ENCODE assay signal across 11 cellular contexts in the genomic region with DNA sequence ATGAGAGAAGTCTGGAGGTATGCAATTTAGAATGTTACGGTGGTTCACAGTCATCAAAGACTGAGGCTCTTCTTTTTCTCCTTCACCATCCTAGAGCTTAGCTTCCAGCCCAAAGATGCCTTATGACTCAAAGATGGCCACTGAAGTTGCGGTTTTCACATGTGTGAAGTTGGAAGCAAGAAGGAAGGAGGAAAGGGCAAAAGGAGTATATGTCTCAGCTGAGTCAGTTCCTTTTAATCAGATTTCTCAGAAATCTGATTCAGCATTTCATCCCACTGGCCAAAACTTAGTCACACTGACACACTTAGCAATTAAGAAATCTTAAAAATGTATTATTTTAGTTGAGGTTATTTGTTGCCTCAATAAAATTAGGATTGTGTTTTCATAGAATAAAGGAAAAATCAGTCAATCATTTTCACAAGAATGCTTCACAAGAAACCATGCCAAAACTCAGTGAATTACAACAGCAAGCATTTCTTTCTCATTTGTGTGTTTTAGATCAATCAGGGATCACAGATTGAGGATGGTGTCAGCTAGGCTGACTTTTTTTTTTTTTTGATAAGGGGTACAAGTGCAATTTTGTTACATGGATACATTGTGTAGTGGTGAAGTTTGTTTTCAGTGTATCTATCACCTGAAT.
DNase-seq lines count a peak whose midpoint lies in the region; ATAC-seq and TF ChIP-seq lines count a peak whose summit lies in the region.
"Had no signal": no experiment of that assay in that cellular context is flagged by ENCODE, and none has a peak within 500 bp of the region (broad histone marks: within the 10 kb centered on the region; RNA-seq: fewer than 3 reads in every experiment).

No MANE protein-coding gene starts in this region.

- no peak overlapping the region for H3K27ac Mint-ChIP-seq in activated CD8-positive, alpha-beta T cell treated with anti-CD3 and anti-CD28 coated beads for 36 hours
- no peak overlapping the region for H3K27ac Mint-ChIP-seq in activated CD8-positive, alpha-beta T cell treated with anti-CD3 and anti-CD28 coated beads, Interleukin-2, amount 10 ng/mL, durations not matched to agents 7 days and 5 days
- H3K27ac Mint-ChIP-seq: brain; CD4-positive, alpha-beta T cell had no signal

- H3K36me3 ChIP-seq in PC-3 (ENCODE audit: low read depth, low read length): no peaks in the 10 kb centered on the region
- H3K36me3 ChIP-seq in skeletal muscle satellite cell (ENCODE audit: insufficient read depth, low read length): no peaks in the 10 kb centered on the region

- H3K9ac ChIP-seq in PC-3 (ENCODE audit: low read length) (peak overlapping the region; percentile 50), skeletal muscle satellite cell (ENCODE audit: low read depth, low read length) (no peak overlapping the region)

- peaks cover 26% of the 10 kb centered on the region for H3K4me1 Mint-ChIP-seq in activated CD8-positive, alpha-beta T cell treated with anti-CD3 and anti-CD28 coated beads for 36 hours (ENCODE audit: low read depth)
- H3K4me1 Mint-ChIP-seq in activated CD8-positive, alpha-beta T cell treated with anti-CD3 and anti-CD28 coated beads, Interleukin-2, amount 10 ng/mL, durations not matched to agents 7 days and 5 days (ENCODE audit: low read depth): peaks cover 10% of the 10 kb centered on the region
- H3K4me1 Mint-ChIP-seq: brain had no signal

- no peaks in the 10 kb centered on the region for H3F3A ChIP-seq in PC-3 (ENCODE audit: low read length, unreplicated experiment)

- H3K4me3 ChIP-seq in PC-3 (ENCODE audit: low read length) (peak overlapping the region; percentile 8; the same call in 1 of the 2 replicates), skeletal muscle satellite cell (ENCODE audit: low read length) (no peak overlapping the region)

- ATAC-seq in activated CD8-positive, alpha-beta T cell treated with anti-CD3 and anti-CD28 coated beads for 36 hours: peak; percentile 35
- no peak for ATAC-seq in activated CD8-positive, alpha-beta T cell treated with anti-CD3 and anti-CD28 coated beads, Interleukin-2, amount 10 ng/mL, durations not matched to agents 7 days and 5 days
- peak; percentile 89 for ATAC-seq in PC-3
- ATAC-seq: right cardiac atrium had no signal

- H3K9me2 ChIP-seq in PC-3 (replicated peaks; ENCODE audit: low read length): no peaks in the 10 kb centered on the region

- CTCF ChIA-PET in activated CD8-positive, alpha-beta T cell treated with anti-CD3 and anti-CD28 coated beads for 36 hours (lab: Charles Lee): interaction anchor here (1.3 kb wide), 1 partner anchor 32 kb away, joined by 4 read pairs; no protein-coding TSS in a partner anchor
- CTCF ChIA-PET in activated CD8-positive, alpha-beta T cell treated with anti-CD3 and anti-CD28 coated beads, Interleukin-2, amount 10 ng/mL, durations not matched to agents 7 days and 5 days (lab: Charles Lee): no interaction called here
- CTCF ChIA-PET in PC-3 (lab: Charles Lee): no interaction called here

- no peaks in the 10 kb centered on the region for H3K9me3 ChIP-seq in PC-3 (ENCODE audit: low read length)
- no peaks in the 10 kb centered on the region for H3K9me3 ChIP-seq in skeletal muscle satellite cell (replicated peaks; ENCODE audit: low read length)

- H3K4me2 ChIP-seq in PC-3 (ENCODE audit: low read length): peak overlapping the region; percentile 42
- H3K4me2 ChIP-seq in skeletal muscle satellite cell (ENCODE audit: low read length): peak overlapping the region; percentile 9

- H3K4me1 ChIP-seq in PC-3 (ENCODE audit: insufficient read depth, low read length) (peaks cover 34% of the 10 kb centered on the region), skeletal muscle satellite cell (ENCODE audit: control insufficient read depth, insufficient read depth, low read length) (peaks cover 18% of the 10 kb centered on the region)

- H3K9me3 Mint-ChIP-seq in activated CD8-positive, alpha-beta T cell treated with anti-CD3 and anti-CD28 coated beads for 36 hours: peaks cover 3% of the 10 kb centered on the region
- peaks cover 3% of the 10 kb centered on the region for H3K9me3 Mint-ChIP-seq in activated CD8-positive, alpha-beta T cell treated with anti-CD3 and anti-CD28 coated beads, Interleukin-2, amount 10 ng/mL, durations not matched to agents 7 days and 5 days (ENCODE audit: insufficient read depth)

- H3K27ac ChIP-seq in PC-3 (ENCODE audit: low read length): peak overlapping the region; percentile 92

- no peaks in the 10 kb centered on the region for H3K27me3 ChIP-seq in PC-3 (ENCODE audit: low read length)
- H3K27me3 ChIP-seq in skeletal muscle satellite cell (ENCODE audit: control insufficient read depth, insufficient read depth, low read length): peaks cover 5% of the 10 kb centered on the region

- no peak for TF ChIP-seq CTCF in activated CD8-positive, alpha-beta T cell treated with anti-CD3 and anti-CD28 coated beads for 36 hours (IDR thresholded peaks at IDR 0.05)
- no peak for TF ChIP-seq CTCF in PC-3 (conservative IDR thresholded peaks at IDR 0.05; ENCODE audit: low read depth, low read length)

- no peaks in the 10 kb centered on the region for H4K20me1 ChIP-seq in PC-3 (ENCODE audit: low read length)

- no peak overlapping the region for H3K4me3 Mint-ChIP-seq in activated CD8-positive, alpha-beta T cell treated with anti-CD3 and anti-CD28 coated beads for 36 hours
- H3K4me3 Mint-ChIP-seq in activated CD8-positive, alpha-beta T cell treated with anti-CD3 and anti-CD28 coated beads, Interleukin-2, amount 10 ng/mL, durations not matched to agents 7 days and 5 days: no peak overlapping the region
- H3K4me3 Mint-ChIP-seq: brain; CD4-positive, alpha-beta T cell had no signal

- intact Hi-C loops in activated CD8-positive, alpha-beta T cell treated with anti-CD3 and anti-CD28 coated beads for 36 hours (cut with micrococcal nuclease): no loop called here
- intact Hi-C loops in PC-3 (cut with micrococcal nuclease): loop anchor here (1.0 to 10.0 kb wide), 3 partner anchors 38 to 131 kb away; no protein-coding TSS in a partner anchor

- no TSS peak for BruUV-seq in PC-3 (replicated peaks; lab: Mats Ljungman, UMichigan)

- H3K27me3 Mint-ChIP-seq in activated CD8-positive, alpha-beta T cell treated with anti-CD3 and anti-CD28 coated beads for 36 hours: no peaks in the 10 kb centered on the region
- H3K27me3 Mint-ChIP-seq in activated CD8-positive, alpha-beta T cell treated with anti-CD3 and anti-CD28 coated beads, Interleukin-2, amount 10 ng/mL, durations not matched to agents 7 days and 5 days (ENCODE audit: low read depth): no peaks in the 10 kb centered on the region
- H3K27me3 Mint-ChIP-seq: brain; CD4-positive, alpha-beta T cell had no signal

- H3K79me2 ChIP-seq in PC-3 (ENCODE audit: low read length): no peaks in the 10 kb centered on the region

- POLR2A ChIA-PET in activated CD8-positive, alpha-beta T cell treated with anti-CD3 and anti-CD28 coated beads for 36 hours (lab: Charles Lee): no interaction called here
- POLR2A ChIA-PET in activated CD8-positive, alpha-beta T cell treated with anti-CD3 and anti-CD28 coated beads, Interleukin-2, amount 10 ng/mL, durations not matched to agents 7 days and 5 days (lab: Charles Lee): no interaction called here
- POLR2A ChIA-PET in PC-3 (lab: Charles Lee; ENCODE audit: unreplicated experiment): no interaction called here

- no peaks in the 10 kb centered on the region for H3K36me3 Mint-ChIP-seq in activated CD8-positive, alpha-beta T cell treated with anti-CD3 and anti-CD28 coated beads for 36 hours (ENCODE audit: low read depth)
- H3K36me3 Mint-ChIP-seq in activated CD8-positive, alpha-beta T cell treated with anti-CD3 and anti-CD28 coated beads, Interleukin-2, amount 10 ng/mL, durations not matched to agents 7 days and 5 days (ENCODE audit: low read depth): peaks cover 3% of the 10 kb centered on the region
- H3K36me3 Mint-ChIP-seq: brain had no signal

- H2AFZ ChIP-seq in PC-3 (ENCODE audit: low read length): no peak overlapping the region

- peak; percentile 18 for DNase-seq in activated CD8-positive, alpha-beta T cell treated with anti-CD3 and anti-CD28 coated beads for 36 hours
- DNase-seq in activated CD8-positive, alpha-beta T cell treated with anti-CD3 and anti-CD28 coated beads, Interleukin-2, amount 10 ng/mL, durations not matched to agents 7 days and 5 days: no peak
- DNase-seq in PC-3: peak; percentile 94
- peak; percentile 58 for DNase-seq in dedifferentiated amniotic fluid mesenchymal stem cell (ENCODE audit: extremely low spot score)
- DNase-seq in NCI-H526 (lab: John Stamatoyannopoulos, UW): no peak
- no peak for DNase-seq in C1 segment of cervical spinal cord (lab: John Stamatoyannopoulos, UW)
- no peak for DNase-seq in NCI-H526 treated with DMSO at 0.1 percent for 48 hours (lab: John Stamatoyannopoulos, UW)
- DNase-seq: CD4-positive, alpha-beta T cell; right cardiac atrium had no signal

Comparison
In these comparisons a context has a peak if more than half of its experiments do, and no peak if none do; other contexts are left out.
1. DNase-seq: peak in activated CD8-positive, alpha-beta T cell treated with anti-CD3 and anti-CD28 coated beads for 36 hours (single experiment), PC-3 (single experiment) and dedifferentiated amniotic fluid mesenchymal stem cell (single experiment); none in activated CD8-positive, alpha-beta T cell treated with anti-CD3 and anti-CD28 coated beads, Interleukin-2, amount 10 ng/mL, durations not matched to agents 7 days and 5 days (single experiment), NCI-H526 (0 of 2), C1 segment of cervical spinal cord (0 of 14) and NCI-H526 treated with DMSO at 0.1 percent for 48 hours (single experiment).